In the genomic region with DNA sequence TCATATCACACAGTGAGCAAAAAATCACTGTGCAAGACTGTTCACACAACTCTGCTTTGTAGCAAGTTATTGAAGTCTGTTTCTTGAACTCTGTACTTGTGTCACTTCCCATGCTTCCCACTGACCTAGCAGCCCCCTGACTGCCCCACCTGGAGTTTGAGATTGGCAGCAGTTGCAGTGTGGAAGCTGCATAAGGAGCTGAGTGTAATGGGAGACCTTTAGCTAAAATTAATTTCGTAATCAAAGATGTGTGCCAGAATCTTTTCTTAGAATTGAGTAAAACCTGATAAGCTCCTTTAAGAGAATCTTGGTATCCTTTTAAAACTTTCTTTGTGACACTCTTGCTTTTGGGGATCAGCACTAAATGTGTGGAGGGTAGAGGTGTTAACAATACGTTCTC, we compare ENCODE assay signal across 18 cellular contexts. TPM values are rescaled to one million over a fixed set of nuclear protein-coding genes. Genes with fewer than 3 reads are reported as not detected.
DNase-seq lines count a peak whose midpoint lies in the region; ATAC-seq, FAIRE-seq and TF ChIP-seq lines count a peak whose summit lies in the region.
"Had no signal": no experiment of that assay in that cellular context is flagged by ENCODE, and none has a peak within 500 bp of the region (broad histone marks: within the 10 kb centered on the region; RNA-seq: fewer than 3 reads in every experiment).

No MANE protein-coding gene starts in this region.

- DNase-seq in GM19239 (ENCODE audit: insufficient read length, low spot score) (no peak), RWPE2 (ENCODE audit: low spot score) (no peak), fibroblast of peridontal ligament (ENCODE audit: extremely low read depth) (peak; percentile 66), sciatic nerve (ENCODE audit: low spot score) (no peak), putamen (ENCODE audit: low spot score) (no peak), NCI-H1092 (lab: John Stamatoyannopoulos, UW) (no peak), testis (no peak)
- DNase-seq: activated CD4-positive, alpha-beta memory T cell treated with anti-CD3 and anti-CD28 coated beads, Interleukin-2, amount 10 ng/mL, durations not matched to agents 7 days and 5 days; colonic mucosa; heart left ventricle; KBM-7; mesendoderm; right cardiac atrium; stimulated activated CD4-positive, alpha-beta T cell treated with anti-CD3 and anti-CD28 coated beads, Interleukin-2, amount 100 ng/mL, for 24 hours; T-cell; WERI-Rb-1 had no signal

- H3K36me3 ChIP-seq in RWPE2 (ENCODE audit: low read depth) (no peaks in the 10 kb centered on the region), testis (ENCODE audit: low read depth, missing control alignments) (no peaks in the 10 kb centered on the region)
- H3K36me3 ChIP-seq: colonic mucosa, heart left ventricle, neural progenitor cell, WERI-Rb-1 had no signal

- H3K4me3 ChIP-seq in RWPE2 (ENCODE audit: severe bottlenecking) (no peak overlapping the region), testis (no peak overlapping the region)
- H3K4me3 ChIP-seq: BLaER1 treated with 17β-estradiol and CSF1 and Interleukin-3, amounts not matched to agents 10 nM and 100 nM; colonic mucosa; heart left ventricle; neural progenitor cell had no signal

- no peak overlapping the region for H3K27ac ChIP-seq in RWPE2 (ENCODE audit: poor library complexity, severe bottlenecking)
- H3K27ac ChIP-seq in testis = no peak overlapping the region
- H3K27ac ChIP-seq: BLaER1 treated with 17β-estradiol and CSF1 and Interleukin-3, amounts not matched to agents 10 nM and 100 nM; colonic mucosa; heart left ventricle; neural progenitor cell; WERI-Rb-1 had no signal

- intact Hi-C loops in sciatic nerve (cut with DNase I) = no loop called here
- intact Hi-C loops in testis (cut with DNase I; ENCODE audit: low total_unique reads) = no loop called here

- H3K9me3 ChIP-seq in RWPE2 (ENCODE audit: severe bottlenecking) (no peaks in the 10 kb centered on the region), testis (no peaks in the 10 kb centered on the region)
- H3K9me3 ChIP-seq: colonic mucosa, heart left ventricle had no signal

- WGBS in testis, 2 donors = 63 to 67% methylated on average over 2 of the region's 2 CpGs

- TF ChIP-seq CTCF in RWPE2 (IDR thresholded peaks at IDR 0.05; ENCODE audit: poor library complexity, severe bottlenecking) = no peak
- no peak for TF ChIP-seq CTCF in testis (IDR thresholded peaks at IDR 0.05)

- TF ChIP-seq POLR2A in testis (IDR thresholded peaks at IDR 0.05) = no peak

- FAIRE-seq in GM19239 (lab: Jason Lieb, UNC) = peak; percentile 37

- no peaks in the 10 kb centered on the region for H3K27me3 ChIP-seq in RWPE2 (ENCODE audit: insufficient read depth, poor library complexity, severe bottlenecking)
- H3K27me3 ChIP-seq in testis = no peaks in the 10 kb centered on the region
- H3K27me3 ChIP-seq: BLaER1 treated with 17β-estradiol and CSF1 and Interleukin-3, amounts not matched to agents 10 nM and 100 nM; colonic mucosa; heart left ventricle; neural progenitor cell had no signal

- peak; percentile 15; the same call in 1 of the 3 replicates for ATAC-seq in RWPE2 (ENCODE audit: low read depth)
- peak; percentile 59 for ATAC-seq in sciatic nerve
- ATAC-seq: T-cell had no signal

- peaks cover 29% of the 10 kb centered on the region for H3K4me1 ChIP-seq in RWPE2 (ENCODE audit: insufficient read depth, poor library complexity, severe bottlenecking)
- peaks cover 9% of the 10 kb centered on the region for H3K4me1 ChIP-seq in testis
- H3K4me1 ChIP-seq: colonic mucosa had no signal

RNA-seq across cellular contexts. Expression of gene NKIRAS1, which starts 42.8 kb away (rescaled TPM):
- total RNA-seq in sciatic nerve (10.8 TPM), testis (10 to 100 TPM; 37.2 to 41.1 TPM)
- polyA plus RNA-seq in testis (ENCODE audit: insufficient read depth, low read depth, low replicate concordance) = 35.0 TPM

RNA-seq across cellular contexts. Expression of gene RPL15, which starts 43.0 kb away (rescaled TPM):
- 1,125 TPM for total RNA-seq in sciatic nerve
- total RNA-seq in testis = 1,000 to 10,000 TPM in 1 of 2 donors, 100 to 1,000 TPM in 1; 783 to 1,409 TPM
- 1,993 TPM for polyA plus RNA-seq in testis (ENCODE audit: insufficient read depth, low read depth, low replicate concordance)
